Comparison of ENCODE assay signal across 23 cellular contexts in the genomic region with DNA sequence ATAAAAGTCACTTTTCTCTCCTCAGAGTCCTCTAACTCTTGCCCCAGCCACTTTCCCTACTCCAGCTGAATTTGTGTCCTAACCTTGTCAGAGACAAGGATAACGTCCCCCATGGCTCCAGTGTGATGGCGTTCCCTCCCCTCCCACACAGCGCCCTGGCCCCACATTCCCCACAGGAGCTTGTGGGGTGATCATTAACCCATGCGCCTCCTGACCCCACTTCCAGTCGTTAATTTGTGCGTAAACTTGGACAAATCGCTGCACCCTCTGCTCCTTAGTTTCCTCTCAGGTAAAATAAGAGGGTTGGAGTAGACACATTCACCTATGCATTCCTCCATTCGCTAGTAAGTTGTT. TPM values are rescaled to one million over a fixed set of nuclear protein-coding genes. Genes with fewer than 3 reads are reported as not detected.
"Had no signal": no experiment of that assay in that cellular context is flagged by ENCODE, and none has a peak within 500 bp of the region (broad histone marks: within the 10 kb centered on the region; RNA-seq: fewer than 3 reads in every experiment).

No MANE protein-coding gene starts in this region.

- H3K4me3 Mint-ChIP-seq: naive B cell; nephron; stimulated activated memory B cell treated with anti-CD40 and anti-IgM and Interleukin-4, amounts not matched to agents 10 μg/mL and 1 μg/mL and 100 μg/mL, for 72 hours; stimulated activated naive CD8-positive, alpha-beta T cell treated with anti-CD3 and anti-CD28 coated beads, Interleukin-15, Interleukin-2, amounts not matched to agents 100 ng/mL and 50 ng/mL, for 24 hours had no signal

- FAIRE-seq: keratinocyte had no signal

- H3K27me3 ChIP-seq: dorsolateral prefrontal cortex, gastrocnemius medialis, ovary, testis, tibial nerve, upper lobe of right lung, vagina had no signal

- H3K36me3 Mint-ChIP-seq: naive B cell; stimulated activated memory B cell treated with anti-CD40 and anti-IgM and Interleukin-4, amounts not matched to agents 10 μg/mL and 1 μg/mL and 100 μg/mL, for 72 hours had no signal

- ATAC-seq: gastrocnemius medialis; left ventricle myocardium superior; right cardiac atrium; stimulated activated memory B cell treated with anti-CD40 and anti-IgM and Interleukin-4, amounts not matched to agents 10 μg/mL and 1 μg/mL and 100 μg/mL, for 72 hours; upper lobe of right lung had no signal

- H3K27ac Mint-ChIP-seq: naive B cell; nephron; stimulated activated memory B cell treated with anti-CD40 and anti-IgM and Interleukin-4, amounts not matched to agents 10 μg/mL and 1 μg/mL and 100 μg/mL, for 72 hours; stimulated activated naive CD8-positive, alpha-beta T cell treated with anti-CD3 and anti-CD28 coated beads, Interleukin-15, Interleukin-2, amounts not matched to agents 100 ng/mL and 50 ng/mL, for 24 hours had no signal

- H3K4me3 ChIP-seq: dorsolateral prefrontal cortex, esophagus muscularis mucosa, gastrocnemius medialis, lung, ovary, testis, tibial nerve, upper lobe of right lung, vagina had no signal

- H3K27ac ChIP-seq: dorsolateral prefrontal cortex, epithelial cell of prostate, esophagus muscularis mucosa, gastrocnemius medialis, ovary, testis, tibial nerve, upper lobe of right lung, vagina had no signal

- H3K9me3 ChIP-seq: esophagus muscularis mucosa, gastrocnemius medialis, ovary, testis, tibial nerve, upper lobe of right lung, vagina had no signal

- H3K9me3 Mint-ChIP-seq: naive B cell; nephron; stimulated activated memory B cell treated with anti-CD40 and anti-IgM and Interleukin-4, amounts not matched to agents 10 μg/mL and 1 μg/mL and 100 μg/mL, for 72 hours; stimulated activated naive CD8-positive, alpha-beta T cell treated with anti-CD3 and anti-CD28 coated beads, Interleukin-15, Interleukin-2, amounts not matched to agents 100 ng/mL and 50 ng/mL, for 24 hours had no signal

- H3K27me3 Mint-ChIP-seq: stimulated activated naive CD8-positive, alpha-beta T cell treated with anti-CD3 and anti-CD28 coated beads, Interleukin-15, Interleukin-2, amounts not matched to agents 100 ng/mL and 50 ng/mL, for 24 hours had no signal

- DNase-seq: cortex of kidney; dorsolateral prefrontal cortex; effector memory CD4-positive, alpha-beta T cell; gastrocnemius medialis; left ventricle myocardium superior; mesendoderm; naive B cell; right cardiac atrium; stimulated activated CD4-positive, alpha-beta T cell treated with anti-CD3 and anti-CD28 coated beads, Interleukin-15, amount 100 ng/mL, for 24 hours; stimulated activated CD4-positive, alpha-beta T cell treated with anti-CD3 and anti-CD28 coated beads, Interleukin-1b, Interleukin-23, amount 100 ng/mL, for 48 hours; stimulated activated CD4-positive, alpha-beta T cell treated with anti-CD3 and anti-CD28 coated beads, Interleukin-4, amount 100 ng/mL, for 24 hours; testis; upper lobe of right lung had no signal

- H3K36me3 ChIP-seq: esophagus muscularis mucosa, gastrocnemius medialis, ovary, tibial nerve, upper lobe of right lung, vagina had no signal

RNA-seq across cellular contexts. Expression of a gene that starts 37.9 kb away (rescaled TPM):
- polyA plus RNA-seq: keratinocyte had no signal
